7 cellular contexts compared by ENCODE assay signal in the genomic region with DNA sequence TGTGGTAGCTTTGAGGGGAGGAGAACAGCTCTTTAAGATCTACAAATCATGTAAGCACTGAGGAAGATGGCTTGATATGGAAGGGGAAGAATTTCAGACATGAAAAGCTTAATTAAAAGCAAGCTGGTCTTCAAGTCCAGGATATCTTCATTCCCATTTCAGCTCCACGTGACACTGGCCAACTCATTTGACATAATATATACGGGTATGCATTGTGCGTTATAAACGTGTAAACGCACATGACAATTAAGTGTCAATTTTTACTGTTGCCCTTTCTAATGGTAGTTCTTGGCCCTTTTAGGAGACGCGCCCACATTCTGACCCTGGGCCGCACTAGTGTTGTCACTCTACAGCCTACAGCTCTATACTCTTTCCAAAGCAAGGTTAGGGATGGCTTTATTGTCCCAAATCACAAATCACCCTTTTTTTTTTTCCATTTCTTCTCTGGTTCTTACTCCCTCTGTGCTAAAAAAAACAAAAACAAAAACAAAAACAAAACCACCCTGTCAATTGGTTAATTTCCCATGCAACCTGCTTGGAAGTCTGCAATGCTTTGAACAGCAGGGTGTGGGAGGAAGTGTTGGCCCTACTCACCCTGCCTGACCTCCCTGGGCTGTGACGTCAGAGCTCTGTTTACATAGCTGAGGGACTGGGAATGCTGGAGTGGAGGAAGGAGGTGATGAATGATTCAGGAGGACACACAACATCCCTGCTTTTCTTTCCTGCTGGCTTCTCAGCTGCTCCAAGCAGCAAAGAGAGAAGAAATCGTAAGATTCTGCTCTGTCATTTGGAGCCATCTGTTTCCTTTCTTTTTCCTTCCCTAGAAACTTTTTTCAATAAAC. TPM values are rescaled to one million over a fixed set of nuclear protein-coding genes. Genes with fewer than 3 reads are reported as not detected.
DNase-seq lines count a peak whose midpoint lies in the region; ATAC-seq, FAIRE-seq and TF ChIP-seq lines count a peak whose summit lies in the region.

No MANE protein-coding gene starts in this region.

- peak in 1 of 2 donors; percentile 76 for TF ChIP-seq EP300 in tibial nerve (IDR thresholded peaks at IDR 0.05)

- H3K9me3 ChIP-seq in adipocyte (ENCODE audit: control insufficient read depth, low read length) (no peaks in the 10 kb centered on the region), tibial nerve (no peaks in the 10 kb centered on the region)

- peak overlapping the region in 1 of 4 donors; percentile 13 for H3K27ac ChIP-seq in tibial nerve

- no peak for TF ChIP-seq POLR2A in tibial nerve (IDR thresholded peaks at IDR 0.05)

- H3K36me3 ChIP-seq in adipocyte (ENCODE audit: control insufficient read depth, insufficient read depth, low read length, severe bottlenecking) (no peaks in the 10 kb centered on the region), tibial nerve (no peaks in the 10 kb centered on the region)

- H3K4me3 ChIP-seq in adipocyte (ENCODE audit: low read length) (no peak overlapping the region), tibial nerve (no peak overlapping the region)

- H3K4me1 ChIP-seq in adipocyte (ENCODE audit: control insufficient read depth, insufficient read depth, low read length) = peaks cover 23% of the 10 kb centered on the region
- H3K4me1 ChIP-seq in tibial nerve = peaks cover 0 to 41% (median 4%) of the 10 kb centered on the region in 4 donors

- FAIRE-seq in HTR-8/SVneo (lab: Jason Lieb, UNC) = peak; percentile 79

- no peak for TF ChIP-seq CTCF in tibial nerve (IDR thresholded peaks at IDR 0.05)

- DNase-seq in HTR-8/SVneo (ENCODE audit: insufficient read length, low spot score) = peak; percentile 86
- DNase-seq in adipocyte (ENCODE audit: low read depth) = peak; percentile 48
- DNase-seq in iPS-NIHi7 (ENCODE audit: extremely low spot score) = peak; percentile 71
- peak; percentile 62 to 78 for DNase-seq in tibial nerve (ENCODE audit: low spot score in 2 of 2)
- no peak for DNase-seq in activated T-cell treated with anti-CD3 and anti-CD28 coated beads, Interleukin-2, amount 50 U/mL, for 1 hour
- DNase-seq in activated CD4-positive, CD25-positive, alpha-beta regulatory T cell treated with anti-CD3 and anti-CD28 coated beads, Interleukin-2, amount 50 U/mL, for 72 hours = no peak

- H3K9ac ChIP-seq in adipocyte (ENCODE audit: low read length) = no peak overlapping the region

- 65 to 71% methylated on average over 10 of the region's 10 CpGs for WGBS in tibial nerve, 2 donors

- no peak for ATAC-seq in GM19328 (IDR thresholded peaks at IDR 0.05; ENCODE audit: unreplicated experiment)

- H3K27me3 ChIP-seq in adipocyte (replicated peaks; ENCODE audit: control insufficient read depth, insufficient read depth, low read length) (no peaks in the 10 kb centered on the region), tibial nerve (no peaks in the 10 kb centered on the region)

RNA-seq across cellular contexts. Expression of a gene that starts 19.3 kb away (rescaled TPM):
- total RNA-seq in tibial nerve = 10 to 100 TPM in 2 of 4 donors, 1 to 10 TPM in 2; 8.8 to 11.4 (median 9.9) TPM

Comparison
In these comparisons a context has a peak if more than half of its experiments do, and no peak if none do; other contexts are left out.
1. DNase-seq: peak in HTR-8/SVneo (single experiment), adipocyte (single experiment), iPS-NIHi7 (single experiment) and tibial nerve (2 of 2); none in activated T-cell treated with anti-CD3 and anti-CD28 coated beads, Interleukin-2, amount 50 U/mL, for 1 hour (single experiment) and activated CD4-positive, CD25-positive, alpha-beta regulatory T cell treated with anti-CD3 and anti-CD28 coated beads, Interleukin-2, amount 50 U/mL, for 72 hours (single experiment).